9 cellular contexts compared by ENCODE assay signal in the genomic region with DNA sequence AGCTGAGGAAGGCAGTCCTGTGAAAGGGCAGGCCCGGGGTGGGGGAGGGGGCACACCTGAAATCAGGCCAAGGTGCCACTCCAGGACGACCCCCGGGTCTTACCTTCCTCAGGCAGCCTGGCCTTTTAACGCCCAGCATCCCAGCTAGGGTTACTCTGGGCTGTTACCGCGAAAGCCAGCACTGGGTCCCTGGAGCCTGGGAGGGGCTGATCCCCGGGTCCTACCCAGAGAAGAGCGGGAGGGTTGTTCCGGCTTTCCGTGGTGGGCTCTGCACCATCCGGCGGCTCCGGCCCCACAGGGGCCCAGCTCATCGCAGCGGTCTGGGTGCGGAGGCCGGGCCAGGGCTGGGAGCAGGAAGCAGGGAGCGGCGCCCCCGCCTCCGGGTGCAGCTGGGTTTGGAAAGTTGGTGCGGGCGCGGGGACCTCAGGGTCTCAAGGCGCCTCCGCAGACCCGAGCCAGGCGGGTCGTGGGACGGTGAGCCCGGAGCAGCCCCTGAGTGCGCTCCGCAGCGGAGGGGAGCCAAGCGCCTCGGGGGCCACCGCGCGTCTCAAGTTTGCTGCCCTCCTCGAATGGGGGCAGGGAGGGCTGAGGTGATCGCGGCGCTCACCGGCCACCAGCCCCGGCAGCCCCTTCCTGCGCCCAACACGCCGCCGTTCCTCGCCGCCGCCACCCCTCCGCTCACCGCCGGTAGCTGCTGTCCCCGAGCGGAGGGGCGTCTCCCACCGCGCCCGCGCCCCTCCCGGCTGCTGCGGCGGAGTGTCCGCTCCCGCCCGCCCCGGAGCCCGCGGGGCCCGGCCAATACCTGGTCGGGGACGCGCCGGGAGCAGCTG. TPM values are rescaled to one million over a fixed set of nuclear protein-coding genes. Genes with fewer than 3 reads are reported as not detected.
A peak's percentile ranks its signal among the peaks of the same experiment; 100 is the strongest.
DNase-seq lines count a peak whose midpoint lies in the region; ATAC-seq and TF ChIP-seq lines count a peak whose summit lies in the region.
"Had no signal": no experiment of that assay in that cellular context is flagged by ENCODE, and none has a peak within 500 bp of the region (broad histone marks: within the 10 kb centered on the region; RNA-seq: fewer than 3 reads in every experiment).

No MANE protein-coding gene starts in this region.

- in situ Hi-C loops in astrocyte of the spinal cord (cut with HindIII; ENCODE audit: low sequenced_read_pairs): loop anchor here (25.0 kb wide), 1 partner anchor 277 kb away; no protein-coding TSS in a partner anchor

- H3K27me3 ChIP-seq in skeletal muscle satellite cell (ENCODE audit: control insufficient read depth, insufficient read depth, low read length): peaks cover 81% of the 10 kb centered on the region

- no peaks in the 10 kb centered on the region for H3K9me3 ChIP-seq in iPS-18c (ENCODE audit: control insufficient read depth, insufficient read depth, low read length)
- no peaks in the 10 kb centered on the region for H3K9me3 ChIP-seq in skeletal muscle satellite cell (replicated peaks; ENCODE audit: low read length)

- peak overlapping the region; percentile 47 for H3K9ac ChIP-seq in skeletal muscle satellite cell (ENCODE audit: low read depth, low read length)

- H3K4me3 ChIP-seq in HFF-Myc (replicated peaks; ENCODE audit: low read depth, low read length): peak overlapping the region; percentile 23
- peak overlapping the region; percentile 45 for H3K4me3 ChIP-seq in astrocyte of the spinal cord (ENCODE audit: low read depth, low read length)
- H3K4me3 ChIP-seq in iPS-18c (ENCODE audit: insufficient read depth, low read depth, low read length): peak overlapping the region; percentile 67
- H3K4me3 ChIP-seq in skeletal muscle satellite cell (ENCODE audit: low read length): peak overlapping the region; percentile 70

- H3K4me1 ChIP-seq in skeletal muscle satellite cell (ENCODE audit: control insufficient read depth, insufficient read depth, low read length): peaks cover 31% of the 10 kb centered on the region

- no peak for DNase-seq in HFF-Myc (ENCODE audit: extremely low read depth, low read depth)
- DNase-seq in astrocyte of the spinal cord (ENCODE audit: low read depth, low spot score): no peak
- DNase-seq in hypothalamus (lab: John Stamatoyannopoulos, UW): no peak
- no peak for DNase-seq in hippocampal formation (lab: John Stamatoyannopoulos, UW)
- DNase-seq in DMS153 (lab: John Stamatoyannopoulos, UW): no peak
- DNase-seq: activated CD8-positive, alpha-beta memory T cell treated with anti-CD3 and anti-CD28 coated beads, Interleukin-2, amount 50 U/mL, for 48 hours had no signal

- TF ChIP-seq CTCF in HFF-Myc (IDR thresholded peaks at IDR 0.05; ENCODE audit: low read depth, low read length, missing control alignments) (no peak), astrocyte of the spinal cord (IDR thresholded peaks at IDR 0.05; ENCODE audit: low read depth, low read length) (no peak)

- peak overlapping the region; percentile 87 for H3K4me2 ChIP-seq in skeletal muscle satellite cell (ENCODE audit: low read length)

- ATAC-seq in HG03280 (IDR thresholded peaks at IDR 0.05; ENCODE audit: unreplicated experiment): no peak

- no peaks in the 10 kb centered on the region for H3K36me3 ChIP-seq in skeletal muscle satellite cell (ENCODE audit: insufficient read depth, low read length)

RNA-seq across cellular contexts. Expression of gene CHST1, which starts 0.8 kb away (rescaled TPM):
- total RNA-seq in skeletal muscle satellite cell (2012; rRNA removed): 2.0 and 2.4 TPM in 2 replicates
